Comparison of ENCODE assay signal across 12 cellular contexts in genomic region chr1:77322061-77322900, GRCh38. TPM values are rescaled to one million over a fixed set of nuclear protein-coding genes. Genes with fewer than 3 reads are reported as not detected.
A peak's percentile ranks its signal among the peaks of the same experiment; 100 is the strongest.
DNase-seq lines count a peak whose midpoint lies in the region; TF ChIP-seq lines count a peak whose summit lies in the region.
"Had no signal": no experiment of that assay in that cellular context is flagged by ENCODE, and none has a peak within 500 bp of the region (broad histone marks: within the 10 kb centered on the region; RNA-seq: fewer than 3 reads in every experiment).

No MANE protein-coding gene starts in this region.

- H3K27me3 Mint-ChIP-seq in CD8-positive, alpha-beta memory T cell = peaks cover 8 to 27% of the 10 kb centered on the region in 2 donors

- H3K4me1 ChIP-seq in skeletal muscle satellite cell (ENCODE audit: control insufficient read depth, insufficient read depth, low read length) = peaks cover 50% of the 10 kb centered on the region
- no peaks in the 10 kb centered on the region for H3K4me1 ChIP-seq in prostate gland (replicated peaks)
- no peaks in the 10 kb centered on the region for H3K4me1 ChIP-seq in CD8-positive, alpha-beta memory T cell (ENCODE audit: insufficient read depth, low read length)
- H3K4me1 ChIP-seq: BLaER1 treated with 17β-estradiol and CSF1 and Interleukin-3, amounts not matched to agents 10 nM and 100 nM had no signal

- no peak for TF ChIP-seq POLR2A in prostate gland (IDR thresholded peaks at IDR 0.05)

- intact Hi-C loops in prostate gland (cut with DNase I) = no loop called here

- peak overlapping the region; percentile 54 for H3K4me2 ChIP-seq in skeletal muscle satellite cell (ENCODE audit: low read length)
- H3K4me2 ChIP-seq: BLaER1 treated with 17β-estradiol and CSF1 and Interleukin-3, amounts not matched to agents 10 nM and 100 nM had no signal

- H3K36me3 Mint-ChIP-seq in CD8-positive, alpha-beta memory T cell = peaks cover 0 to 3% (median 3%) of the 10 kb centered on the region in 3 donors
- H3K36me3 Mint-ChIP-seq: naive B cell had no signal

- no peak overlapping the region for H3K27ac Mint-ChIP-seq in CD8-positive, alpha-beta memory T cell
- H3K27ac Mint-ChIP-seq: naive B cell had no signal

- WGBS in prostate gland = 55% methylated on average over 6 of the region's 6 CpGs

- peaks cover 0 to 4% (median 0%) of the 10 kb centered on the region in 3 donors for H3K4me1 Mint-ChIP-seq in CD8-positive, alpha-beta memory T cell
- H3K4me1 Mint-ChIP-seq: naive B cell had no signal

- H3K36me3 ChIP-seq in skeletal muscle satellite cell (ENCODE audit: insufficient read depth, low read length) (no peaks in the 10 kb centered on the region), prostate gland (no peaks in the 10 kb centered on the region)
- no peaks in the 10 kb centered on the region for H3K36me3 ChIP-seq in CD8-positive, alpha-beta memory T cell (ENCODE audit: insufficient read depth, low read length)
- H3K36me3 ChIP-seq: BLaER1 treated with 17β-estradiol and CSF1 and Interleukin-3, amounts not matched to agents 10 nM and 100 nM had no signal

- H3K4me3 Mint-ChIP-seq in CD8-positive, alpha-beta memory T cell = no peak overlapping the region
- H3K4me3 Mint-ChIP-seq: naive B cell had no signal

- H3K9me3 ChIP-seq in skeletal muscle satellite cell (replicated peaks; ENCODE audit: low read length) = no peaks in the 10 kb centered on the region
- H3K9me3 ChIP-seq in prostate gland = no peaks in the 10 kb centered on the region
- H3K9me3 ChIP-seq in CD8-positive, alpha-beta memory T cell (ENCODE audit: low read length) = no peaks in the 10 kb centered on the region
- H3K9me3 ChIP-seq: BLaER1 treated with 17β-estradiol and CSF1 and Interleukin-3, amounts not matched to agents 10 nM and 100 nM had no signal

- peaks cover 0 to 1% (median 0%) of the 10 kb centered on the region in 5 donors for H3K9me3 Mint-ChIP-seq in CD8-positive, alpha-beta memory T cell

- H3K4me3 ChIP-seq in fibroblast of the aortic adventitia (ENCODE audit: low read depth, low read length) (no peak overlapping the region), skeletal muscle satellite cell (ENCODE audit: low read length) (no peak overlapping the region), prostate gland (no peak overlapping the region)
- no peak overlapping the region for H3K4me3 ChIP-seq in CD8-positive, alpha-beta memory T cell (ENCODE audit: low read length)
- H3K4me3 ChIP-seq: BLaER1 treated with 17β-estradiol and CSF1 and Interleukin-3, amounts not matched to agents 10 nM and 100 nM had no signal

- DNase-seq in NCI-H2227 treated with DMSO at 0.1 percent for 48 hours (lab: John Stamatoyannopoulos, UW) (peak; percentile 14), NCI-H2227 (lab: John Stamatoyannopoulos, UW; ENCODE audit: unreplicated experiment) (no peak), RPMI7951 (ENCODE audit: low read depth) (peak; percentile 63), fibroblast of the aortic adventitia (ENCODE audit: low read depth) (peak; percentile 67), C1 segment of cervical spinal cord (lab: John Stamatoyannopoulos, UW) (no peak), prostate gland (ENCODE audit: low spot score) (no peak)
- no peak for DNase-seq in CD8-positive, alpha-beta memory T cell
- DNase-seq: activated CD8-positive, alpha-beta memory T cell treated with anti-CD3 and anti-CD28 coated beads for 24 hours; cortex of kidney; naive B cell had no signal

- H3K27ac ChIP-seq in prostate gland = no peak overlapping the region
- no peak overlapping the region for H3K27ac ChIP-seq in CD8-positive, alpha-beta memory T cell (ENCODE audit: low read depth, low read length)
- H3K27ac ChIP-seq: BLaER1 treated with 17β-estradiol and CSF1 and Interleukin-3, amounts not matched to agents 10 nM and 100 nM had no signal

- no peak for TF ChIP-seq CTCF in fibroblast of the aortic adventitia (IDR thresholded peaks at IDR 0.05; ENCODE audit: insufficient read depth, low read length)
- TF ChIP-seq CTCF in prostate gland (IDR thresholded peaks at IDR 0.05) = no peak

- H3K27me3 ChIP-seq in skeletal muscle satellite cell (ENCODE audit: control insufficient read depth, insufficient read depth, low read length) (no peaks in the 10 kb centered on the region), prostate gland (replicated peaks; ENCODE audit: insufficient read depth) (no peaks in the 10 kb centered on the region)
- no peaks in the 10 kb centered on the region for H3K27me3 ChIP-seq in CD8-positive, alpha-beta memory T cell (ENCODE audit: insufficient read depth, low read length, poor library complexity, severe bottlenecking)
- H3K27me3 ChIP-seq: BLaER1 treated with 17β-estradiol and CSF1 and Interleukin-3, amounts not matched to agents 10 nM and 100 nM had no signal

- POLR2A ChIA-PET in CD8-positive, alpha-beta memory T cell (lab: Charles Lee) = no interaction called here

- CTCF ChIA-PET in CD8-positive, alpha-beta memory T cell (lab: Charles Lee) = no interaction called here

- peak overlapping the region; percentile 77 for H3K9ac ChIP-seq in skeletal muscle satellite cell (ENCODE audit: low read depth, low read length)
- H3K9ac ChIP-seq: BLaER1 treated with 17β-estradiol and CSF1 and Interleukin-3, amounts not matched to agents 10 nM and 100 nM had no signal

RNA-seq across cellular contexts. Expression of gene AK5, which starts 40.5 kb away (rescaled TPM):
- total RNA-seq in RPMI7951 (2014; rRNA removed; shearing (Covaris generic)) = 6.5 and 8.0 TPM in 2 replicates
- 13.5 and 18.8 TPM in 2 replicates for total RNA-seq in fibroblast of the aortic adventitia (ENCODE audit: low replicate concordance)
- 17.7 and 28.4 TPM in 2 replicates for total RNA-seq in skeletal muscle satellite cell (2012; rRNA removed)
- 10 to 100 TPM in 1 of 2 donors, 1 to 10 TPM in 1; 3.1 to 20.8 TPM for total RNA-seq in prostate gland
- total RNA-seq in CD8-positive, alpha-beta memory T cell = 1 to 10 TPM in 1 of 2 experiments, under 1 TPM in 1; 0.46 to 1.1 TPM
- polyA plus RNA-seq in CD8-positive, alpha-beta memory T cell = 3.4 TPM

Comparison
In these comparisons a context has a peak if more than half of its experiments do, and no peak if none do; other contexts are left out.
1. DNase-seq: peak in NCI-H2227 treated with DMSO at 0.1 percent for 48 hours (single experiment), RPMI7951 (single experiment) and fibroblast of the aortic adventitia (single experiment); none in NCI-H2227 (single experiment), C1 segment of cervical spinal cord (0 of 14), prostate gland (single experiment) and CD8-positive, alpha-beta memory T cell (0 of 5).